29 cellular contexts compared by ENCODE assay signal in the genomic region with DNA sequence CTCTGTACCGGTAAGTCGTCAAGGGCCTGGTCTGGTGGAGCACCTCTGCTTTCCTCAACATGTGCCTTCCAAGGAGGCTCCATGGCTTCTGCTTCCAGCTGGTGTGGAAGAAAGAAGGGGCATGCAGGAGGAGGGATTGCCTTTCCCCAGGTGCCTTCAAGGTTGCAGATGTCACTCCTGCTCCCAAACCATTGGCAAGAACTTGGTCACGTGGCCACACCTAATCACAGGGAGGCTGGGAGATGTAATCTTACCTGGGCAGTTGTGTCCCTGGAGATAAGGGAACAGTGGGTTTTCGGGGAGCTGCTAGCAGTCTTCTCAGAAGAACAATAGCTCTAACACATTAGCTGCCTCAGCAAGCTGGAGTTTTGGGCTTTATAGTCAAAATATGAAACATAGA. TPM values are rescaled to one million over a fixed set of nuclear protein-coding genes. Genes with fewer than 3 reads are reported as not detected.
"Had no signal": no experiment of that assay in that cellular context is flagged by ENCODE, and none has a peak within 500 bp of the region (broad histone marks: within the 10 kb centered on the region; RNA-seq: fewer than 3 reads in every experiment).

No MANE protein-coding gene starts in this region.

- H3K27me3 Mint-ChIP-seq: activated CD4-positive, alpha-beta T cell treated with anti-CD3 and anti-CD28 coated beads, Interleukin-2, amount 10 ng/mL, durations not matched to agents 7 days and 5 days; activated naive CD4-positive, alpha-beta T cell treated with anti-CD3 and anti-CD28 coated beads, Interleukin-2, amount 10 ng/mL, durations not matched to agents 7 days and 5 days; naive B cell had no signal

- H3K4me1 ChIP-seq: pancreas had no signal

- H3K4me3 ChIP-seq: heart left ventricle, pancreas, psoas muscle, sigmoid colon, testis, transverse colon had no signal

- H3K4me1 Mint-ChIP-seq: mesothelial cell of epicardium had no signal

- DNase-seq: activated CD4-positive, alpha-beta T cell treated with anti-CD3 and anti-CD28 coated beads, Interleukin-2, amount 10 ng/mL, durations not matched to agents 7 days and 5 days; activated CD4-positive, CD25-positive, alpha-beta regulatory T cell treated with anti-CD3 and anti-CD28 coated beads, Interleukin-2, amount 50 U/mL, for 72 hours; activated effector memory CD4-positive, alpha-beta T cell treated with anti-CD3 and anti-CD28 coated beads, Interleukin-2, amount 50 U/mL, for 16 hours; activated naive CD4-positive, alpha-beta T cell treated with anti-CD3 and anti-CD28 coated beads, Interleukin-2, amount 10 ng/mL, durations not matched to agents 7 days and 5 days; activated T-cell treated with anti-CD3 and anti-CD28 coated beads for 4 hours; amniotic stem cell; caudate nucleus; foreskin fibroblast; heart left ventricle; hypothalamus; immature natural killer cell; kidney; left colon; mammary epithelial cell; naive B cell; pancreas; psoas muscle; sigmoid colon; small intestine; stimulated activated CD4-positive, alpha-beta T cell treated with anti-CD3 and anti-CD28 coated beads, Interleukin-4, amount 100 ng/mL, for 24 hours; testis; transverse colon had no signal

- H3K27ac ChIP-seq: heart left ventricle, pancreas, psoas muscle, sigmoid colon, transverse colon had no signal

- H3K27ac Mint-ChIP-seq: activated CD4-positive, alpha-beta T cell treated with anti-CD3 and anti-CD28 coated beads, Interleukin-2, amount 10 ng/mL, durations not matched to agents 7 days and 5 days; activated naive CD4-positive, alpha-beta T cell treated with anti-CD3 and anti-CD28 coated beads, Interleukin-2, amount 10 ng/mL, durations not matched to agents 7 days and 5 days; activated T-helper 1 cell treated with anti-CD3 and anti-CD28 coated beads, Interleukin-12 subunit alpha, Interleukin-12 subunit beta, Interleukin-2, Interleukin-4 antibody, amounts not matched to agents 30 ng/mL and 10 ng/mL and 1 ng/mL, durations not matched to agents 14 hours and 24 hours and 36 hours; mesothelial cell of epicardium; stimulated activated effector memory CD8-positive, alpha-beta T cell treated with anti-CD3 and anti-CD28 coated beads, Interleukin-12 subunit alpha, Interleukin-12 subunit beta, amount 100 ng/mL, for 72 hours; T-helper 2 cell treated with Interferon-gamma antibody and Interleukin-4, amounts not matched to agents 5 μg/mL and 100 μg/mL, for 36 hours had no signal

- ATAC-seq: esophagus mucosa; heart left ventricle; left colon; pancreas; psoas muscle; stimulated activated effector memory CD8-positive, alpha-beta T cell treated with anti-CD3 and anti-CD28 coated beads, Interleukin-12 subunit alpha, Interleukin-12 subunit beta, amount 100 ng/mL, for 72 hours had no signal

- FAIRE-seq: endothelial cell of umbilical vein, kidney, pancreas, small intestine had no signal

- H3K9me3 ChIP-seq: pancreas, testis had no signal

- H3K36me3 ChIP-seq: pancreas, transverse colon had no signal

- H3K27me3 ChIP-seq: heart left ventricle, pancreas, sigmoid colon, testis, transverse colon had no signal

- H3K4me3 Mint-ChIP-seq: activated CD4-positive, alpha-beta T cell treated with anti-CD3 and anti-CD28 coated beads, Interleukin-2, amount 10 ng/mL, durations not matched to agents 7 days and 5 days; activated naive CD4-positive, alpha-beta T cell treated with anti-CD3 and anti-CD28 coated beads, Interleukin-2, amount 10 ng/mL, durations not matched to agents 7 days and 5 days; activated T-helper 1 cell treated with anti-CD3 and anti-CD28 coated beads, Interleukin-12 subunit alpha, Interleukin-12 subunit beta, Interleukin-2, Interleukin-4 antibody, amounts not matched to agents 30 ng/mL and 10 ng/mL and 1 ng/mL, durations not matched to agents 14 hours and 24 hours and 36 hours; immature natural killer cell; mesothelial cell of epicardium; naive B cell; stimulated activated effector memory CD8-positive, alpha-beta T cell treated with anti-CD3 and anti-CD28 coated beads, Interleukin-12 subunit alpha, Interleukin-12 subunit beta, amount 100 ng/mL, for 72 hours; T-helper 2 cell treated with Interferon-gamma antibody and Interleukin-4, amounts not matched to agents 5 μg/mL and 100 μg/mL, for 36 hours had no signal

RNA-seq across cellular contexts. Expression of a gene that starts 9.7 kb away (rescaled TPM):
- total RNA-seq: chondrocyte, endothelial cell of umbilical vein, esophagus mucosa, mammary epithelial cell, mesothelial cell of epicardium had no signal

RNA-seq across cellular contexts. Expression of a gene that starts 39.3 kb away (rescaled TPM):
- total RNA-seq: endothelial cell of umbilical vein, mammary epithelial cell had no signal
